In the genomic region with DNA sequence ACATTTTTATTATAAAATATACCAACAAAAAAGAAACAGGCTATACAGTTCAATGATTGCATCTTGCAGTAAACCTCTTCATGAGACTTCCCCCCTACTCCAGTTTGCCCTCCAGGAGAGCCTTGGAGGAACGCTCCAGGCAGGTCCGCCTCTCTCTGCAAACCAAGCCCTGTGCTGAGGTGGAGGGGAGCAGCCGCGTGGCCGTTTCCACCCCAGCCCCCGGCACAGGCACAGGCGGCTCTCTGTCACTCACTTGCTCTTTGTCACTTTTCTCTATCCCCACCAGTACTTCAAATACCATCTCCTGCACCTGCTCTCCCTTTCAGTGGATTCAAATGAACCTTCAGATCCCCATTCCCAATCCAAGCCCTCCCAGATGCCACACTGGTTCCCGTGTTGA, we compare ENCODE assay signal across 3 cellular contexts.
TF ChIP-seq lines count a peak whose summit lies in the region.

No MANE protein-coding gene starts in this region.

TF ChIP-seq in GM23338, 12 proteins besides CTCF, POLR2A, EP300 and RAD21 (continues in another document):
- TF ChIP-seq, protein P1, sequence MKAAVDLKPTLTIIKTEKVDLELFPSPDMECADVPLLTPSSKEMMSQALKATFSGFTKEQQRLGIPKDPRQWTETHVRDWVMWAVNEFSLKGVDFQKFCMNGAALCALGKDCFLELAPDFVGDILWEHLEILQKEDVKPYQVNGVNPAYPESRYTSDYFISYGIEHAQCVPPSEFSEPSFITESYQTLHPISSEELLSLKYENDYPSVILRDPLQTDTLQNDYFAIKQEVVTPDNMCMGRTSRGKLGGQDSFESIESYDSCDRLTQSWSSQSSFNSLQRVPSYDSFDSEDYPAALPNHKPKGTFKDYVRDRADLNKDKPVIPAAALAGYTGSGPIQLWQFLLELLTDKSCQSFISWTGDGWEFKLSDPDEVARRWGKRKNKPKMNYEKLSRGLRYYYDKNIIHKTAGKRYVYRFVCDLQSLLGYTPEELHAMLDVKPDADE (IDR thresholded peaks at IDR 0.05), result no peak
- TF ChIP-seq NANOG (IDR thresholded peaks at IDR 0.05; ENCODE audit: borderline replicate concordance), result no peak
- no peak for TF ChIP-seq EZH2 (IDR thresholded peaks at IDR 0.05; ENCODE audit: low read depth, unreplicated experiment)
- TF ChIP-seq ZNF331 (CRISPR knock-in tag; IDR thresholded peaks at IDR 0.05; ENCODE audit: low read depth), result no peak

TF ChIP-seq in H1, 55 proteins besides CTCF, POLR2A, EP300 and RAD21:
- no peak for TF ChIP-seq FOSL1 (IDR thresholded peaks at IDR 0.05; ENCODE audit: insufficient read depth, low read depth, low read length)
- TF ChIP-seq, protein P2, sequence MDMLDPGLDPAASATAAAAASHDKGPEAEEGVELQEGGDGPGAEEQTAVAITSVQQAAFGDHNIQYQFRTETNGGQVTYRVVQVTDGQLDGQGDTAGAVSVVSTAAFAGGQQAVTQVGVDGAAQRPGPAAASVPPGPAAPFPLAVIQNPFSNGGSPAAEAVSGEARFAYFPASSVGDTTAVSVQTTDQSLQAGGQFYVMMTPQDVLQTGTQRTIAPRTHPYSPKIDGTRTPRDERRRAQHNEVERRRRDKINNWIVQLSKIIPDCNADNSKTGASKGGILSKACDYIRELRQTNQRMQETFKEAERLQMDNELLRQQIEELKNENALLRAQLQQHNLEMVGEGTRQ (IDR thresholded peaks at IDR 0.05; ENCODE audit: low read length), result no peak
- TF ChIP-seq KDM4A (IDR thresholded peaks at IDR 0.05; ENCODE audit: low read depth, low read length, severe bottlenecking), result no peak
- no peak for TF ChIP-seq JUN (IDR thresholded peaks at IDR 0.05; ENCODE audit: low read depth, low read length)
- TF ChIP-seq SIN3A (conservative IDR thresholded peaks at IDR 0.05 in 1 of 2, IDR thresholded peaks at IDR 0.05 in 1 of 2; ENCODE audit: low read depth in 1 of 2, low read length in 2 of 2), result no peak
- no peak for TF ChIP-seq CEBPB (IDR thresholded peaks at IDR 0.05; ENCODE audit: low read depth, low read length)
- TF ChIP-seq BRCA1 (IDR thresholded peaks at IDR 0.05; ENCODE audit: low read depth, low read length), result no peak
- TF ChIP-seq ASH2L (IDR thresholded peaks at IDR 0.05; ENCODE audit: low read length), result no peak
- no peak for TF ChIP-seq KDM1A (IDR thresholded peaks at IDR 0.05; ENCODE audit: borderline replicate concordance, low read length)
- no peak for TF ChIP-seq TEAD4 (IDR thresholded peaks at IDR 0.05; ENCODE audit: low read depth, low read length)

TF ChIP-seq in GM12891, 5 proteins besides CTCF, POLR2A, EP300 and RAD21:
- TF ChIP-seq SPI1 (IDR thresholded peaks at IDR 0.05; ENCODE audit: low read depth, low read length), result no peak
- no peak for TF ChIP-seq POLR2AphosphoS5 (IDR thresholded peaks at IDR 0.05; ENCODE audit: low read depth, low read length)
- TF ChIP-seq TAF1 (IDR thresholded peaks at IDR 0.05; ENCODE audit: low read depth, low read length), result no peak
- TF ChIP-seq PAX5 (IDR thresholded peaks at IDR 0.05; ENCODE audit: insufficient read depth, low read length, severe bottlenecking), result no peak
- no peak for TF ChIP-seq POU2F2 (IDR thresholded peaks at IDR 0.05; ENCODE audit: low read depth, low read length)
TF ChIP-seq in GM12891: peak in this region for 0.
